In the genomic region with DNA sequence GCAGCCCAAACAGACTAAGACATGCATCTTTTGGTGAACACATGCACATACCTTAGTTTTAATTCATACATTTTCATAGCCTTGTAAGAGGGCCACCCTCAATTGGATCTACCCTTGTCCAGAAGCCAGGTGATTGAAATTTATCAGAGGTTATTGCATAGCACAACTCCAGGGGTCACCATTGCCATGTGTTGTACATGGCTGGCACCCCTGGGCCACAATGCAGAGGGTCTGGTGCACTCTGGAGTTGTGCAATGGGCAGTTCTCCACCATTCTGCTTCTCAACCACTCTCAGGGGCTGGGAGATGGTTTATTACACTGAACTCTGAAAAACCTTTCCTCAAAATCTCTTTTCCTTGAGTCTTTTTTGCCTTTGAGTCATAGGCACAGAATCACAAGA, we compare ENCODE assay signal across 13 cellular contexts.
"Had no signal": no experiment of that assay in that cellular context is flagged by ENCODE, and none has a peak within 500 bp of the region (broad histone marks: within the 10 kb centered on the region; RNA-seq: fewer than 3 reads in every experiment).

No MANE protein-coding gene starts in this region.

- H3K4me3 ChIP-seq: suprapubic skin, thyroid gland had no signal

- ATAC-seq: effector memory CD8-positive, alpha-beta T cell; foreskin keratinocyte; right cardiac atrium had no signal

- DNase-seq: effector memory CD8-positive, alpha-beta T cell; erythroblast; foreskin keratinocyte; kidney glomerular epithelial cell; mesendoderm; naive B cell; nephron progenitor cell; right cardiac atrium; small intestine; stimulated activated CD4-positive, alpha-beta T cell treated with anti-CD3 and anti-CD28 coated beads, Interleukin-12 subunit alpha, Interleukin-12 subunit beta, amount 100 ng/mL, for 4 hours; stimulated activated naive CD4-positive, alpha-beta T cell treated with Interleukin-2 at 50 U/mL for 16 hours; thyroid gland had no signal
